Comparison of ENCODE assay signal across 8 cellular contexts in genomic region chr3:16286161-16286560, GRCh38. TPM values are rescaled to one million over a fixed set of nuclear protein-coding genes. Genes with fewer than 3 reads are reported as not detected.
DNase-seq lines count a peak whose midpoint lies in the region; ATAC-seq and TF ChIP-seq lines count a peak whose summit lies in the region.

No MANE protein-coding gene starts in this region.

- H3K4me1 ChIP-seq in smooth muscle cell (ENCODE audit: low read depth): no peaks in the 10 kb centered on the region

- DNase-seq in activated CD8-positive, alpha-beta memory T cell treated with anti-CD3 and anti-CD28 coated beads, Interleukin-2, amount 50 U/mL, for 4 hours: peak; percentile 64
- peak; percentile 41 to 91 (median 82) for DNase-seq in naive thymus-derived CD8-positive, alpha-beta T cell
- no peak for DNase-seq in NCI-H1436 treated with DMSO at 0.1 percent for 48 hours (lab: John Stamatoyannopoulos, UW)
- no peak for DNase-seq in smooth muscle cell (lab: John Stamatoyannopoulos, UW; ENCODE audit: unreplicated experiment)
- DNase-seq in NCI-H1105 treated with DMSO at 0.1 percent for 48 hours (lab: John Stamatoyannopoulos, UW): no peak
- DNase-seq in osteocyte (ENCODE audit: extremely low spot score, unreplicated experiment): no peak

- H3K4me3 Mint-ChIP-seq in naive thymus-derived CD8-positive, alpha-beta T cell: peak overlapping the region; percentile 95 to 100 (median 97)
- no peak overlapping the region for H3K4me3 Mint-ChIP-seq in osteocyte (ENCODE audit: unreplicated experiment)

- H3K9me3 ChIP-seq in smooth muscle cell (replicated peaks; ENCODE audit: low read depth): no peaks in the 10 kb centered on the region

- no peaks in the 10 kb centered on the region for H3K9me3 Mint-ChIP-seq in naive thymus-derived CD8-positive, alpha-beta T cell
- H3K9me3 Mint-ChIP-seq in osteocyte (ENCODE audit: unreplicated experiment): no peaks in the 10 kb centered on the region

- no peaks in the 10 kb centered on the region for H3F3A ChIP-seq in smooth muscle cell (ENCODE audit: low read depth)

- no peak overlapping the region for H3K9ac ChIP-seq in smooth muscle cell (ENCODE audit: low read depth)

- 55% methylated on average over 3 of the region's 3 CpGs for WGBS in smooth muscle cell (ENCODE audit: low lambda C conversion rate)

- H3K4me1 Mint-ChIP-seq in naive thymus-derived CD8-positive, alpha-beta T cell: peaks cover 37 to 70% (median 59%) of the 10 kb centered on the region in 4 donors
- H3K4me1 Mint-ChIP-seq in osteocyte (ENCODE audit: unreplicated experiment): peaks cover 23% of the 10 kb centered on the region

- no peaks in the 10 kb centered on the region for H4K20me1 ChIP-seq in smooth muscle cell (ENCODE audit: low read depth)

- no peak overlapping the region for H3K4me3 ChIP-seq in smooth muscle cell

- no peaks in the 10 kb centered on the region for H3K36me3 ChIP-seq in smooth muscle cell (ENCODE audit: low read depth)

- no peak overlapping the region for H2AFZ ChIP-seq in smooth muscle cell (ENCODE audit: low read depth)

- ATAC-seq in GM18499 (IDR thresholded peaks at IDR 0.05; ENCODE audit: insufficient read depth, unreplicated experiment): peak; percentile 87
- peak; percentile 92 for ATAC-seq in HG02885 (IDR thresholded peaks at IDR 0.05; ENCODE audit: poor library complexity, unreplicated experiment)
- ATAC-seq in naive thymus-derived CD8-positive, alpha-beta T cell: peak; percentile 90

- peaks cover 32 to 43% (median 33%) of the 10 kb centered on the region in 3 donors for H3K36me3 Mint-ChIP-seq in naive thymus-derived CD8-positive, alpha-beta T cell
- peaks cover 13% of the 10 kb centered on the region for H3K36me3 Mint-ChIP-seq in osteocyte (ENCODE audit: unreplicated experiment)

- H3K79me2 ChIP-seq in smooth muscle cell (ENCODE audit: low read depth): no peaks in the 10 kb centered on the region

- no peak overlapping the region for H3K27ac ChIP-seq in smooth muscle cell (ENCODE audit: low read depth)

- POLR2A ChIA-PET in naive thymus-derived CD8-positive, alpha-beta T cell (lab: Charles Lee): interaction anchor here (0.7 to 5.0 kb wide), 13 partner anchors 9 to 241 kb away, joined by 3 to 64 read pairs (median 12); partner anchors contain the start of genes DPH3, OXNAD1 and RFTN1

- TF ChIP-seq CTCF in smooth muscle cell (IDR thresholded peaks at IDR 0.05; ENCODE audit: borderline replicate concordance, insufficient read depth, poor library complexity, severe bottlenecking) (no peak), osteocyte (IDR thresholded peaks at IDR 0.05) (no peak)

- H3K27ac Mint-ChIP-seq in naive thymus-derived CD8-positive, alpha-beta T cell: peak overlapping the region; percentile 91 to 99 (median 96)
- no peak overlapping the region for H3K27ac Mint-ChIP-seq in osteocyte (ENCODE audit: unreplicated experiment)

- H3K27me3 ChIP-seq in smooth muscle cell (ENCODE audit: low read depth): no peaks in the 10 kb centered on the region

- no peaks in the 10 kb centered on the region for H3K27me3 Mint-ChIP-seq in naive thymus-derived CD8-positive, alpha-beta T cell
- no peaks in the 10 kb centered on the region for H3K27me3 Mint-ChIP-seq in osteocyte (ENCODE audit: unreplicated experiment)

- no peak overlapping the region for H3K4me2 ChIP-seq in smooth muscle cell

RNA-seq across cellular contexts. Expression of gene OXNAD1, which starts 21.1 kb away (rescaled TPM):
- 100 to 1,000 TPM; 128 to 132 TPM for total RNA-seq in naive thymus-derived CD8-positive, alpha-beta T cell
- 100 to 1,000 TPM; 106 to 190 (median 168) TPM for polyA plus RNA-seq in naive thymus-derived CD8-positive, alpha-beta T cell
- 13.3 and 15.7 TPM in 2 replicates for total RNA-seq in smooth muscle cell
- polyA plus RNA-seq in smooth muscle cell: 9.2 and 12.4 TPM in 2 replicates
- total RNA-seq in osteocyte: 10.4 and 10.8 TPM in 2 replicates

RNA-seq across cellular contexts. Expression of gene DPH3, which starts 21.4 kb away (rescaled TPM):
- 10 to 100 TPM; 16.6 to 17.2 TPM for total RNA-seq in naive thymus-derived CD8-positive, alpha-beta T cell
- 10 to 100 TPM; 16.7 to 20.9 (median 18.6) TPM for polyA plus RNA-seq in naive thymus-derived CD8-positive, alpha-beta T cell
- 42.9 and 44.7 TPM in 2 replicates for total RNA-seq in smooth muscle cell
- polyA plus RNA-seq in smooth muscle cell: 69.5 and 78.8 TPM in 2 replicates
- total RNA-seq in osteocyte: 16.7 and 21.4 TPM in 2 replicates

Comparison
In these comparisons a context has a peak if more than half of its experiments do, and no peak if none do; other contexts are left out.
1. DNase-seq: peak in activated CD8-positive, alpha-beta memory T cell treated with anti-CD3 and anti-CD28 coated beads, Interleukin-2, amount 50 U/mL, for 4 hours (single experiment) and naive thymus-derived CD8-positive, alpha-beta T cell (10 of 10); none in NCI-H1436 treated with DMSO at 0.1 percent for 48 hours (single experiment), smooth muscle cell (single experiment), NCI-H1105 treated with DMSO at 0.1 percent for 48 hours (single experiment) and osteocyte (single experiment).
2. Peak in every context shown above with its lines, with median percentiles within 50 percentile points of each other: ATAC-seq.